ENCODE assay signal across 8 cellular contexts in the genomic region with DNA sequence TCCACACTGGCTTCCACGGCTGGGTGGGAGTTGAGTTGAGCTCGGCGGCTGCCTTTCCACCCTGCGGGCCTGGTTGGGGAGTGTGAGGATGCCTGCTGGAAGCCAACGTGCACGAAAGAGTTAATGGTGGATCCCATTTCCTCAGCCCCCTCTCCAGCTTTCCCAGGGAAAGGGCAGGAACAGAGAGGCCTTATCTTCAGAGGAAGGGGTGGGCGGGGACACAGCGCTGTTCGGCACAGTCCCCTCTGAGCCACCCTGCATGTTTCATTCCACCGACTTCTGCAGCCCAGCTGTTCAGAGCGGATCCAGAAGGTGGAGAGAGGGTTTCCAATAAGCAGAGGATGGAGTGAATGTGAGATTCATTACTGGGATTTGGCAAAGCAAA.
DNase-seq lines count a peak whose midpoint lies in the region; ATAC-seq and TF ChIP-seq lines count a peak whose summit lies in the region.

No MANE protein-coding gene starts in this region.

- H3K27ac ChIP-seq in CD4-positive, alpha-beta T cell (ENCODE audit: low read depth, low read length): peak overlapping the region; percentile 98
- no peak overlapping the region for H3K27ac ChIP-seq in endodermal cell (ENCODE audit: low read depth, low read length)

- 16 to 27% methylated on average over 3 to 11 of the region's 11 CpGs for WGBS in endodermal cell (ENCODE audit: insufficient coverage in 1 of 2, insufficient read length in 1 of 2), 2 experiments

- no peak overlapping the region for H3K4me3 ChIP-seq in endodermal cell (ENCODE audit: low read length)

- CTCF ChIA-PET in CD4-positive, alpha-beta T cell (lab: Charles Lee): interaction anchor here (0.7 to 3.3 kb wide), 13 partner anchors 9 to 111 kb away, joined by 3 to 19 read pairs (median 4); no protein-coding TSS in a partner anchor

- no peaks in the 10 kb centered on the region for H3K9me3 ChIP-seq in CD4-positive, alpha-beta T cell (ENCODE audit: control insufficient read depth, low read length)
- H3K9me3 ChIP-seq in endodermal cell (ENCODE audit: control insufficient read depth, low read length): no peaks in the 10 kb centered on the region

- ATAC-seq in CD4-positive, alpha-beta T cell (ENCODE audit: poor library complexity): no peak
- no peak for ATAC-seq in HG03159 (IDR thresholded peaks at IDR 0.05; ENCODE audit: unreplicated experiment)

- H3K9ac ChIP-seq in endodermal cell (ENCODE audit: extremely low read depth, low read length, poor library complexity, severe bottlenecking): no peak overlapping the region

- H3K4me1 Mint-ChIP-seq in CD4-positive, alpha-beta T cell (ENCODE audit: low read depth): peaks cover 97% of the 10 kb centered on the region
- peaks cover 25% of the 10 kb centered on the region for H3K4me1 Mint-ChIP-seq in endodermal cell
- H3K4me1 Mint-ChIP-seq in nephron progenitor cell: peaks cover 94% of the 10 kb centered on the region

- TF ChIP-seq CTCF in CD4-positive, alpha-beta T cell (IDR thresholded peaks at IDR 0.05): no peak
- TF ChIP-seq CTCF in endodermal cell (conservative IDR thresholded peaks at IDR 0.05): no peak
- TF ChIP-seq CTCF in nephron progenitor cell (IDR thresholded peaks at IDR 0.05): no peak

- H3K36me3 Mint-ChIP-seq in CD4-positive, alpha-beta T cell (ENCODE audit: low read depth): peaks cover 20% of the 10 kb centered on the region
- H3K36me3 Mint-ChIP-seq in endodermal cell (ENCODE audit: low read depth) (peaks cover 1% of the 10 kb centered on the region), nephron progenitor cell (ENCODE audit: low read depth) (no peaks in the 10 kb centered on the region)

- no peaks in the 10 kb centered on the region for H3K27me3 ChIP-seq in CD4-positive, alpha-beta T cell (ENCODE audit: control insufficient read depth, insufficient read depth, low read length)
- H3K27me3 ChIP-seq in endodermal cell (ENCODE audit: control insufficient read depth, insufficient read depth, low read length, poor library complexity, severe bottlenecking): no peaks in the 10 kb centered on the region

- POLR2A ChIA-PET in CD4-positive, alpha-beta T cell (lab: Charles Lee): interaction anchor here (0.7 to 29.0 kb wide), 16 partner anchors 8 to 522 kb away, joined by 3 to 681 read pairs (median 12); partner anchors contain the start of gene TNRC6C

- H3K36me3 ChIP-seq in endodermal cell (ENCODE audit: control insufficient read depth, insufficient read depth, low read length): peaks cover 8% of the 10 kb centered on the region

- peaks cover 11% of the 10 kb centered on the region for H3K4me1 ChIP-seq in endodermal cell (ENCODE audit: control insufficient read depth, insufficient read depth, low read length)

- H3K27ac Mint-ChIP-seq in CD4-positive, alpha-beta T cell: peak overlapping the region; percentile 93
- H3K27ac Mint-ChIP-seq in endodermal cell (peak overlapping the region; percentile 64), nephron progenitor cell (peak overlapping the region; percentile 99)

- H3K4me3 Mint-ChIP-seq in CD4-positive, alpha-beta T cell: peak overlapping the region; percentile 96
- H3K4me3 Mint-ChIP-seq in endodermal cell (peak overlapping the region; percentile 43), nephron progenitor cell (peak overlapping the region; percentile 83)

- H3K9me3 Mint-ChIP-seq in CD4-positive, alpha-beta T cell: no peaks in the 10 kb centered on the region
- H3K9me3 Mint-ChIP-seq in endodermal cell: no peaks in the 10 kb centered on the region
- H3K9me3 Mint-ChIP-seq in nephron progenitor cell: no peaks in the 10 kb centered on the region

- intact Hi-C loops in CD4-positive, alpha-beta T cell (cut with DNase I, micrococcal nuclease): no loop called here

- no peaks in the 10 kb centered on the region for H3K27me3 Mint-ChIP-seq in CD4-positive, alpha-beta T cell
- H3K27me3 Mint-ChIP-seq in endodermal cell (ENCODE audit: insufficient read depth): no peaks in the 10 kb centered on the region
- H3K27me3 Mint-ChIP-seq in nephron progenitor cell (ENCODE audit: low read depth, poor library complexity): no peaks in the 10 kb centered on the region

- peak in 1 of 10 experiments; percentile 34 for DNase-seq in CD4-positive, alpha-beta T cell
- peak; percentile 56 for DNase-seq in NCI-H82 treated with DMSO at 0.1 percent for 48 hours (lab: John Stamatoyannopoulos, UW; ENCODE audit: unreplicated experiment)
- peak; percentile 88 for DNase-seq in endodermal cell
- DNase-seq in nephron progenitor cell: peak; percentile 66
- DNase-seq in T-helper 9 cell: no peak
- no peak for DNase-seq in superior temporal gyrus (ENCODE audit: extremely low spot score)
- DNase-seq in AG20443 (ENCODE audit: low spot score): no peak

Comparison
In these comparisons a context has a peak if more than half of its experiments do, and no peak if none do; other contexts are left out.
1. DNase-seq: peak in NCI-H82 treated with DMSO at 0.1 percent for 48 hours (single experiment), endodermal cell (single experiment) and nephron progenitor cell (single experiment); none in T-helper 9 cell (single experiment), superior temporal gyrus (single experiment) and AG20443 (single experiment).
2. H3K4me3 Mint-ChIP-seq: peak in every context shown above with its lines; median percentile 96 in CD4-positive, alpha-beta T cell; 83 in nephron progenitor cell; 43 in endodermal cell.
3. Peak in every context shown above with its lines, with median percentiles within 50 percentile points of each other: H3K27ac Mint-ChIP-seq.